Comparison of ENCODE assay signal across 14 cellular contexts in genomic region chr9:85258229-85258628, GRCh38.
A peak's percentile ranks its signal among the peaks of the same experiment; 100 is the strongest.
DNase-seq lines count a peak whose midpoint lies in the region; ATAC-seq, FAIRE-seq and TF ChIP-seq lines count a peak whose summit lies in the region.
"Had no signal": no experiment of that assay in that cellular context is flagged by ENCODE, and none has a peak within 500 bp of the region (broad histone marks: within the 10 kb centered on the region; RNA-seq: fewer than 3 reads in every experiment).

No MANE protein-coding gene starts in this region.

- H3K79me2 ChIP-seq in GM23338 (replicated peaks; ENCODE audit: insufficient read depth): no peaks in the 10 kb centered on the region

- no peaks in the 10 kb centered on the region for H3F3A ChIP-seq in GM23338 (replicated peaks; ENCODE audit: low read depth)

- H2BK12ac ChIP-seq in mesenchymal stem cell (ENCODE audit: low read length in 2 of 2): no peak overlapping the region

- H4K20me1 ChIP-seq in GM23338 (replicated peaks; ENCODE audit: insufficient read depth): no peaks in the 10 kb centered on the region; the same call in 1 of the 2 replicates

- no peaks in the 10 kb centered on the region for H3K9me2 ChIP-seq in GM23338 (ENCODE audit: insufficient read depth)

- DNase-seq in GM23338 (ENCODE audit: low spot score) (no peak), bronchial epithelial cell (ENCODE audit: low read depth) (peak; percentile 12), mesenchymal stem cell (no peak), transverse colon (peak; percentile 66)
- no peak for DNase-seq in activated T-cell treated with anti-CD3 and anti-CD28 coated beads, Interleukin-2, amount 50 U/mL, for 4 hours
- DNase-seq: CD8-positive, alpha-beta memory T cell; GF-D8 had no signal

- H3K27ac Mint-ChIP-seq in GM23338: no peak overlapping the region
- H3K27ac Mint-ChIP-seq: CD14-positive monocyte; CD8-positive, alpha-beta memory T cell; H9 had no signal

- H3K4me1 ChIP-seq in GM23338 (ENCODE audit: insufficient read depth) (no peaks in the 10 kb centered on the region), mesenchymal stem cell (ENCODE audit: control insufficient read depth, insufficient read depth, low read depth, low read length) (peaks cover 4% of the 10 kb centered on the region), transverse colon (peaks cover 0 to 3% (median 0%) of the 10 kb centered on the region in 4 donors)
- H3K4me1 ChIP-seq: Caco-2 had no signal

- no peaks in the 10 kb centered on the region for H3K27me3 ChIP-seq in GM23338 (ENCODE audit: insufficient read depth)
- peaks cover 2% of the 10 kb centered on the region for H3K27me3 ChIP-seq in bronchial epithelial cell (ENCODE audit: control insufficient read depth, insufficient read depth, low read length)
- H3K27me3 ChIP-seq in mesenchymal stem cell (ENCODE audit: control insufficient read depth in 1 of 2, insufficient read depth in 1 of 2, low read length in 2 of 2): peaks cover 0 to 12% of the 10 kb centered on the region in 2 experiments
- no peaks in the 10 kb centered on the region for H3K27me3 ChIP-seq in transverse colon

- no peak overlapping the region for H2BK5ac ChIP-seq in mesenchymal stem cell (ENCODE audit: low read depth, low read length, poor library complexity, severe bottlenecking)

- FAIRE-seq in bronchial epithelial cell (lab: Jason Lieb, UNC): no peak
- FAIRE-seq: GM18507, HTR-8/SVneo had no signal

- H3K36me3 ChIP-seq in GM23338 (ENCODE audit: insufficient read depth) (no peaks in the 10 kb centered on the region), bronchial epithelial cell (ENCODE audit: control insufficient read depth, insufficient read depth, low read length) (no peaks in the 10 kb centered on the region), mesenchymal stem cell (ENCODE audit: control insufficient read depth in 1 of 2, insufficient read depth in 2 of 2, low read depth in 1 of 2, low read length in 2 of 2) (no peaks in the 10 kb centered on the region), transverse colon (no peaks in the 10 kb centered on the region)

- H3K9me3 ChIP-seq in mesenchymal stem cell (ENCODE audit: control insufficient read depth, low read length) (no peaks in the 10 kb centered on the region), transverse colon (no peaks in the 10 kb centered on the region)
- H3K9me3 ChIP-seq: Caco-2 had no signal

- in situ Hi-C loops in transverse colon (cut with MboI; ENCODE audit: low pct_ligation_motif_present in 1 of 4, low pct_unique_long_range_greater_than_20kb in 1 of 4, low sequenced_read_pairs in 3 of 4): loop anchor here in 2 of 4 donors (25.0 kb wide), 3 partner anchors 571 to 846 kb away; partner anchors contain the start of gene NTRK2 (in 1 of the 2)

- 0 out of 2 replicates have a peak overlapping the region, but pooled peaks have one; percentile 32 for H2AFZ ChIP-seq in GM23338
- H2AFZ ChIP-seq in mesenchymal stem cell (ENCODE audit: low read depth, low read length): no peak overlapping the region

- 95% methylated on average over 5 of the region's 7 CpGs for WGBS in mesenchymal stem cell
- 62% methylated on average over 7 of the region's 7 CpGs; no CpG with 5 or more reads in 1 of the 2 donors for WGBS in transverse colon (ENCODE audit: low coverage in 1 of 2), 2 donors

- H3K9me3 Mint-ChIP-seq in GM23338: no peaks in the 10 kb centered on the region; the same call in 1 of the 3 replicates
- H3K9me3 Mint-ChIP-seq in activated T-cell treated with anti-CD3 and anti-CD28 coated beads, Interleukin-2, amount 50 U/mL, for 4 hours: peaks cover 11% of the 10 kb centered on the region
- H3K9me3 Mint-ChIP-seq: H9 had no signal

- no peak overlapping the region for H3K27ac ChIP-seq in GM23338 (ENCODE audit: low read depth)
- no peak overlapping the region for H3K27ac ChIP-seq in mesenchymal stem cell (ENCODE audit: low read length, poor library complexity, severe bottlenecking)
- H3K27ac ChIP-seq in transverse colon: no peak overlapping the region

- ATAC-seq in GM23338 (no peak), HG03108 (IDR thresholded peaks at IDR 0.05; ENCODE audit: unreplicated experiment) (no peak), HG03097 (IDR thresholded peaks at IDR 0.05; ENCODE audit: low FRiP score, unreplicated experiment) (no peak)
- ATAC-seq in activated T-cell treated with anti-CD3 and anti-CD28 coated beads, Interleukin-2, amount 50 U/mL, for 4 hours: no peak

- H3K14ac ChIP-seq in mesenchymal stem cell (ENCODE audit: low read length in 2 of 2): no peak overlapping the region

- H3K4me3 Mint-ChIP-seq in GM23338: no peak overlapping the region
- H3K4me3 Mint-ChIP-seq in activated T-cell treated with anti-CD3 and anti-CD28 coated beads, Interleukin-2, amount 50 U/mL, for 4 hours: no peak overlapping the region
- H3K4me3 Mint-ChIP-seq: CD14-positive monocyte; CD8-positive, alpha-beta memory T cell had no signal

- H3K4ac ChIP-seq in mesenchymal stem cell (ENCODE audit: low read depth in 1 of 2, low read length in 2 of 2): no peak overlapping the region

- H3K23ac ChIP-seq in mesenchymal stem cell (ENCODE audit: low read length in 2 of 2): no peak overlapping the region

- no peak for TF ChIP-seq EP300 in transverse colon (IDR thresholded peaks at IDR 0.05; ENCODE audit: low read depth)

- peaks cover 6% of the 10 kb centered on the region; the same call in 1 of the 3 replicates for H3K36me3 Mint-ChIP-seq in GM23338 (ENCODE audit: low read depth)
- H3K36me3 Mint-ChIP-seq in activated T-cell treated with anti-CD3 and anti-CD28 coated beads, Interleukin-2, amount 50 U/mL, for 4 hours (ENCODE audit: insufficient read depth): no peaks in the 10 kb centered on the region
- H3K36me3 Mint-ChIP-seq: CD14-positive monocyte; CD8-positive, alpha-beta memory T cell had no signal

- H3K4me3 ChIP-seq in GM23338 (no peak overlapping the region), bronchial epithelial cell (ENCODE audit: low read depth, low read length) (no peak overlapping the region), mesenchymal stem cell (ENCODE audit: insufficient read depth in 1 of 2, low read depth in 1 of 2, low read length in 2 of 2) (no peak overlapping the region), transverse colon (no peak overlapping the region)

- TF ChIP-seq POLR2A in transverse colon (IDR thresholded peaks at IDR 0.05): no peak

- no peak overlapping the region for H2AK5ac ChIP-seq in mesenchymal stem cell (ENCODE audit: low read length, severe bottlenecking)

- H3K18ac ChIP-seq in mesenchymal stem cell (ENCODE audit: low read depth in 1 of 2, low read length in 2 of 2): peak overlapping the region; percentile 44 to 54

- H3K4me2 ChIP-seq in GM23338: no peak overlapping the region
- no peak overlapping the region for H3K4me2 ChIP-seq in mesenchymal stem cell (ENCODE audit: low read length, poor library complexity, severe bottlenecking)

- H2BK15ac ChIP-seq in mesenchymal stem cell (ENCODE audit: low read depth, poor library complexity, severe bottlenecking): no peak overlapping the region

- H3K4me1 Mint-ChIP-seq in GM23338: peaks cover 4% of the 10 kb centered on the region; the same call in 2 of the 3 replicates
- no peaks in the 10 kb centered on the region for H3K4me1 Mint-ChIP-seq in activated T-cell treated with anti-CD3 and anti-CD28 coated beads, Interleukin-2, amount 50 U/mL, for 4 hours (ENCODE audit: low read depth)
- H3K4me1 Mint-ChIP-seq: CD14-positive monocyte; CD8-positive, alpha-beta memory T cell had no signal

- H3K9ac ChIP-seq in mesenchymal stem cell (ENCODE audit: low read length): no peak overlapping the region

- H3K27me3 Mint-ChIP-seq in GM23338 (ENCODE audit: insufficient read depth, low read depth, poor library complexity): no peaks in the 10 kb centered on the region
- H3K27me3 Mint-ChIP-seq in activated T-cell treated with anti-CD3 and anti-CD28 coated beads, Interleukin-2, amount 50 U/mL, for 4 hours (ENCODE audit: low read depth): peaks cover 9% of the 10 kb centered on the region

- intact Hi-C loops in transverse colon (cut with DNase I; ENCODE audit: low total_unique reads): no loop called here

- TF ChIP-seq CTCF in GM23338 (conservative IDR thresholded peaks at IDR 0.05; ENCODE audit: low read depth in 2 of 2): no peak
- no peak for TF ChIP-seq CTCF in bronchial epithelial cell (IDR thresholded peaks at IDR 0.05; ENCODE audit: insufficient read depth, low read length, severe bottlenecking)
- TF ChIP-seq CTCF in transverse colon (IDR thresholded peaks at IDR 0.05): no peak

- H4K91ac ChIP-seq in mesenchymal stem cell (ENCODE audit: low read length): peak overlapping the region; percentile 18

- H2BK120ac ChIP-seq in mesenchymal stem cell (ENCODE audit: low read depth, low read length): no peak overlapping the region

- H4K8ac ChIP-seq in mesenchymal stem cell (ENCODE audit: low read length): peak overlapping the region; percentile 49

- no peaks in the 10 kb centered on the region for H3K79me1 ChIP-seq in mesenchymal stem cell (replicated peaks; ENCODE audit: low read length, poor library complexity, severe bottlenecking)

TF ChIP-seq in GM23338, 12 proteins besides CTCF, POLR2A, EP300 and RAD21:
- TF ChIP-seq JUNB (IDR thresholded peaks at IDR 0.05; ENCODE audit: unreplicated experiment): no peak
- TF ChIP-seq ZNF114 (CRISPR knock-in tag; IDR thresholded peaks at IDR 0.05): no peak
- TF ChIP-seq STAT1 (IDR thresholded peaks at IDR 0.05; ENCODE audit: unreplicated experiment): no peak
- TF ChIP-seq CREB1 (CRISPR knock-in tag; IDR thresholded peaks at IDR 0.05; ENCODE audit: low read depth): no peak
- TF ChIP-seq EZH2phosphoT487 (IDR thresholded peaks at IDR 0.05; ENCODE audit: unreplicated experiment): no peak
- TF ChIP-seq NANOG (IDR thresholded peaks at IDR 0.05; ENCODE audit: borderline replicate concordance): no peak
- no peak for TF ChIP-seq EZH2 (IDR thresholded peaks at IDR 0.05; ENCODE audit: low read depth, unreplicated experiment)
- no peak for TF ChIP-seq ETS1 (IDR thresholded peaks at IDR 0.05)

Comparison
In these comparisons a context has a peak if more than half of its experiments do, and no peak if none do; other contexts are left out.
1. DNase-seq: peak in bronchial epithelial cell (single experiment) and transverse colon (single experiment); none in GM23338 (single experiment), mesenchymal stem cell (single experiment) and activated T-cell treated with anti-CD3 and anti-CD28 coated beads, Interleukin-2, amount 50 U/mL, for 4 hours (single experiment).